Comparison of ENCODE assay signal across 20 cellular contexts in the genomic region with DNA sequence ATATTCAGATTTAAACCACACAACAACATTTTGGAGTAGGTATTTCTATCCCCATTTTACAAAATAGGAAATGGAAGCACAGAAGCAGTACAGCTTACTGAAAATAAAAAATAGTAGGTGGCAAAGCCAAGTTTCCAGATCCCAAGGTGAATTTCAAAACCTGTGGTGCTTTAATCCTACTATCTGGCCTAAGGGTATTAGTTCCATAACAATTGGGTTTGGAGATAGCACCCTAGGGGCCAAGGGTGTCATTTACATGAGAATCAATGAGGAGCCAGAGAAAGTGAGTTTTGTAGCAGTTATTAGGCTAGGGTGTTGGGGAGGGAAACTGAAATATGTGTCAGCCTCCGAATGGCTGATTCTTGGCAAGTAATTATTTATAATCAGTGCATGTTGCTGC.
"Had no signal": no experiment of that assay in that cellular context is flagged by ENCODE, and none has a peak within 500 bp of the region (broad histone marks: within the 10 kb centered on the region; RNA-seq: fewer than 3 reads in every experiment).

No MANE protein-coding gene starts in this region.

- DNase-seq: effector memory CD8-positive, alpha-beta T cell; gastrocnemius medialis; heart right ventricle; hypothalamus; immature natural killer cell; left lung; lower lobe of right lung; mesenchymal stem cell; naive thymus-derived CD4-positive, alpha-beta T cell; nephron progenitor cell; psoas muscle; spleen; stimulated activated CD4-positive, alpha-beta T cell treated with anti-CD3 and anti-CD28 coated beads, Interleukin-15, amount 100 ng/mL, for 24 hours; stimulated activated CD4-positive, alpha-beta T cell treated with anti-CD3 and anti-CD28 coated beads, Interleukin-1b, Interleukin-23, amount 100 ng/mL, for 48 hours; stimulated activated CD4-positive, alpha-beta T cell treated with anti-CD3 and anti-CD28 coated beads, Interleukin-4, amount 100 ng/mL, for 24 hours; upper lobe of right lung had no signal

- H3K9me3 ChIP-seq: esophagus muscularis mucosa, gastrocnemius medialis, heart right ventricle, left lung, lower lobe of right lung, psoas muscle, spleen, tibial nerve, upper lobe of right lung, vagina had no signal

- H3K4me3 ChIP-seq: esophagus muscularis mucosa, gastrocnemius medialis, heart right ventricle, left lung, lower lobe of right lung, psoas muscle, spleen, tibial nerve, upper lobe of right lung, vagina had no signal

- H3K27ac ChIP-seq: epithelial cell of prostate, esophagus muscularis mucosa, gastrocnemius medialis, heart right ventricle, left lung, lower lobe of right lung, psoas muscle, spleen, tibial nerve, upper lobe of right lung, vagina had no signal

- H3K36me3 ChIP-seq: esophagus muscularis mucosa, gastrocnemius medialis, heart right ventricle, left lung, lower lobe of right lung, spleen, tibial nerve, upper lobe of right lung, vagina had no signal

- H3K27me3 ChIP-seq: esophagus muscularis mucosa, gastrocnemius medialis, heart right ventricle, left lung, upper lobe of right lung, vagina had no signal

- H3K4me1 ChIP-seq: esophagus muscularis mucosa, left lung, lower lobe of right lung, spleen, tibial nerve, upper lobe of right lung, vagina had no signal
